ENCODE assay signal across 26 cellular contexts in genomic region chr15:34664418-34664817, GRCh38.
DNase-seq lines count a peak whose midpoint lies in the region; ATAC-seq, FAIRE-seq and TF ChIP-seq lines count a peak whose summit lies in the region.
"Had no signal": no experiment of that assay in that cellular context is flagged by ENCODE, and none has a peak within 500 bp of the region (broad histone marks: within the 10 kb centered on the region; RNA-seq: fewer than 3 reads in every experiment).

No MANE protein-coding gene starts in this region.

- H3K4me3 ChIP-seq in HEK293 (ENCODE audit: low read depth, low read length) (no peak overlapping the region), K562 (peak overlapping the region; percentile 22), osteoblast (ENCODE audit: insufficient read depth, low read length) (no peak overlapping the region)
- H3K4me3 ChIP-seq: BLaER1, GM12878 had no signal

- H3K36me3 Mint-ChIP-seq in progenitor cell of endocrine pancreas (ENCODE audit: insufficient read depth): no peaks in the 10 kb centered on the region
- H3K36me3 Mint-ChIP-seq: CD14-positive monocyte; CD4-positive, alpha-beta memory T cell; CD4-positive, CD25-positive, alpha-beta regulatory T cell; CD8-positive, alpha-beta memory T cell had no signal

- H3K4me3 Mint-ChIP-seq in progenitor cell of endocrine pancreas (ENCODE audit: low read depth): no peak overlapping the region
- H3K4me3 Mint-ChIP-seq: CD14-positive monocyte; CD4-positive, alpha-beta memory T cell; CD4-positive, CD25-positive, alpha-beta regulatory T cell; CD8-positive, alpha-beta memory T cell had no signal

- H3K9me3 Mint-ChIP-seq in progenitor cell of endocrine pancreas (ENCODE audit: low read depth): no peaks in the 10 kb centered on the region
- H3K9me3 Mint-ChIP-seq: CD4-positive, alpha-beta memory T cell; CD8-positive, alpha-beta memory T cell had no signal

- H4K20me1 ChIP-seq in K562 (replicated peaks; ENCODE audit: control insufficient read depth, insufficient read depth, low read length): no peaks in the 10 kb centered on the region
- H4K20me1 ChIP-seq in osteoblast (ENCODE audit: insufficient read depth, low read length): no peaks in the 10 kb centered on the region
- H4K20me1 ChIP-seq: BLaER1 had no signal

- BruUV-seq in K562 (replicated peaks; lab: Mats Ljungman, UMichigan): no TSS peak

- DNase-seq in K562 (ENCODE audit: extremely low read depth in 1 of 4, low spot score in 3 of 4) (no peak), osteoblast (ENCODE audit: insufficient read length, low spot score, missing footprints) (peak; percentile 8), progenitor cell of endocrine pancreas (ENCODE audit: low spot score, unreplicated experiment) (no peak)
- DNase-seq in activated CD4-positive, alpha-beta T cell treated with anti-CD3 and anti-CD28 coated beads for 4 hours: no peak
- DNase-seq: 8988T; ACHN; BE2C; C1 segment of cervical spinal cord; CD4-positive, alpha-beta memory T cell; CD4-positive, CD25-positive, alpha-beta regulatory T cell; CD8-positive, alpha-beta memory T cell; COR-L47; DMS 273 treated with DMSO at 0.1 percent for 48 hours; DMS153; DMS53; DMS79; DND-41; EL; GDM1 had no signal

- H3K9me3 ChIP-seq in HEK293 (ENCODE audit: control insufficient read depth, insufficient read depth, low read depth, low read length) (no peaks in the 10 kb centered on the region), K562 (replicated peaks; ENCODE audit: control insufficient read depth, insufficient read depth, low read depth, low read length) (no peaks in the 10 kb centered on the region), osteoblast (ENCODE audit: low read depth, low read length) (no peaks in the 10 kb centered on the region)
- H3K9me3 ChIP-seq: BE2C, BLaER1 had no signal

- H2AFZ ChIP-seq in K562 (ENCODE audit: low read depth, low read length): peak overlapping the region; percentile 32
- no peak overlapping the region for H2AFZ ChIP-seq in osteoblast (ENCODE audit: low read length)

- in situ Hi-C loops in K562 (cut with MboI): no loop called here

- H3K79me2 ChIP-seq in K562 (ENCODE audit: control insufficient read depth, insufficient read depth, low read length) (peaks cover 91% of the 10 kb centered on the region), osteoblast (ENCODE audit: insufficient read depth, low read length) (no peaks in the 10 kb centered on the region)

- intact Hi-C loops in K562 (cut with micrococcal nuclease): no loop called here

- no peak for TF ChIP-seq POLR2A in K562 (conservative IDR thresholded peaks at IDR 0.05)

- POLR2A ChIA-PET in HEK293 (lab: Yijun Ruan, JAX) (no interaction called here), K562 (lab: Yijun Ruan, JAX) (interaction anchor here (1.2 to 3.1 kb wide), 3 partner anchors 9 to 12 kb away, joined by 4 to 10 read pairs (median 4); no protein-coding TSS in a partner anchor)

- no peak for FAIRE-seq in K562 (lab: Jason Lieb, UNC)
- FAIRE-seq: A204.1, GM12878, GM12892, GM18507 had no signal

- no peak for ATAC-seq in K562
- ATAC-seq: GM12878 had no signal

- H3K27me3 Mint-ChIP-seq in progenitor cell of endocrine pancreas: peaks cover 31% of the 10 kb centered on the region

- H3K4me2 ChIP-seq in K562 (ENCODE audit: insufficient read depth, low read length) (peak overlapping the region; percentile 52), osteoblast (ENCODE audit: insufficient read depth, low read length) (no peak overlapping the region)

- H3K36me3 ChIP-seq in HEK293 (ENCODE audit: control insufficient read depth in 2 of 2, insufficient read depth in 1 of 2, low read length in 2 of 2) (no peaks in the 10 kb centered on the region), K562 (ENCODE audit: control insufficient read depth, insufficient read depth, low read length) (peaks cover 45% of the 10 kb centered on the region), osteoblast (ENCODE audit: insufficient read depth, low read length) (no peaks in the 10 kb centered on the region)
- H3K36me3 ChIP-seq: BE2C, BLaER1 had no signal

- TF ChIP-seq EP300 in K562 (IDR thresholded peaks at IDR 0.05; ENCODE audit: low read length): no peak

- H3K27ac ChIP-seq in HEK293 (ENCODE audit: extremely low read depth, low read depth, low read length) (no peak overlapping the region), K562 (ENCODE audit: extremely low read depth, low read depth, low read length) (peak overlapping the region; percentile 41; the same call in 2 of the 3 replicates), osteoblast (ENCODE audit: low read depth, low read length) (no peak overlapping the region)
- H3K27ac ChIP-seq: BLaER1 had no signal

- TF ChIP-seq RAD21 in K562 (CRISPR knock-in tag; conservative IDR thresholded peaks at IDR 0.05 in 1 of 2, IDR thresholded peaks at IDR 0.05 in 1 of 2): no peak

- H3K27ac Mint-ChIP-seq in progenitor cell of endocrine pancreas: no peak overlapping the region
- H3K27ac Mint-ChIP-seq: CD14-positive monocyte; CD4-positive, alpha-beta memory T cell; CD4-positive, CD25-positive, alpha-beta regulatory T cell; CD8-positive, alpha-beta memory T cell had no signal

- no peaks in the 10 kb centered on the region for H3K4me1 Mint-ChIP-seq in progenitor cell of endocrine pancreas (ENCODE audit: low read depth)
- H3K4me1 Mint-ChIP-seq: CD14-positive monocyte; CD4-positive, alpha-beta memory T cell; CD4-positive, CD25-positive, alpha-beta regulatory T cell; CD8-positive, alpha-beta memory T cell had no signal

- H3K9me1 ChIP-seq in K562 (ENCODE audit: control insufficient read depth, insufficient read depth, low read length): no peaks in the 10 kb centered on the region

- 19% methylated on average over 1 of the region's 1 CpG for WGBS in K562 (ENCODE audit: insufficient coverage, low coverage, missing lambda C conversion rate)

- H3K4me1 ChIP-seq in HEK293 (ENCODE audit: control insufficient read depth, insufficient read depth, low read length) (no peaks in the 10 kb centered on the region), K562 (replicated peaks in 1 of 2; ENCODE audit: control insufficient read depth in 2 of 2, insufficient read depth in 2 of 2, low read length in 2 of 2) (peaks cover 7 to 37% of the 10 kb centered on the region in 2 experiments), osteoblast (ENCODE audit: insufficient read depth, low read length) (no peaks in the 10 kb centered on the region)
- H3K4me1 ChIP-seq: BE2C had no signal

- CTCF ChIA-PET in HEK293 (lab: Yijun Ruan, JAX): no interaction called here
- CTCF ChIA-PET in K562 (lab: Yijun Ruan, JAX; ENCODE audit: low intra/inter-chr PET ratio): no interaction called here

- peak overlapping the region in 1 of 2 experiments; percentile 59; a peak in 2 of 4 replicates for H3K9ac ChIP-seq in K562 (ENCODE audit: insufficient read depth in 1 of 2, low read depth in 2 of 2, low read length in 2 of 2)
- H3K9ac ChIP-seq: BLaER1 had no signal

- TF ChIP-seq CTCF in HEK293 (tag by site-specific recombination; IDR thresholded peaks at IDR 0.05): no peak
- no peak for TF ChIP-seq CTCF in K562 (IDR thresholded peaks at IDR 0.05 in 2 of 3, conservative IDR thresholded peaks at IDR 0.05 in 1 of 3; ENCODE audit: insufficient read depth in 2 of 3, low read depth in 1 of 3, low read length in 3 of 3)
- no peak for TF ChIP-seq CTCF in osteoblast (IDR thresholded peaks at IDR 0.05; ENCODE audit: extremely low read depth, low read depth, low read length)
- no peak for TF ChIP-seq CTCF in progenitor cell of endocrine pancreas (IDR thresholded peaks at IDR 0.05; ENCODE audit: unreplicated experiment)

- H3K27me3 ChIP-seq in K562 (ENCODE audit: control insufficient read depth in 2 of 2, insufficient read depth in 2 of 2, low read length in 2 of 2): no peaks in the 10 kb centered on the region
- peaks cover 5% of the 10 kb centered on the region for H3K27me3 ChIP-seq in osteoblast (ENCODE audit: insufficient read depth, low read length)
- H3K27me3 ChIP-seq: BLaER1 had no signal

TF ChIP-seq in HEK293, 187 proteins besides CTCF, POLR2A, EP300 and RAD21 (continues in another document):
- no peak for TF ChIP-seq EGR2 (tag by site-specific recombination; IDR thresholded peaks at IDR 0.05; ENCODE audit: low read depth)
- TF ChIP-seq INSM2 (tag by site-specific recombination; IDR thresholded peaks at IDR 0.05): no peak

TF ChIP-seq in K562, 482 proteins besides CTCF, POLR2A, EP300 and RAD21:
- TF ChIP-seq ZBTB11 (CRISPR knock-in tag; IDR thresholded peaks at IDR 0.05) (0 out of 6 replicates have a peak, but pooled peaks of 1 of the 3 experiments have one; percentile 7), POLR2AphosphoS2 (IDR thresholded peaks at IDR 0.05; ENCODE audit: low read length) (no peak), POLR2H (tag; IDR thresholded peaks at IDR 0.05; ENCODE audit: low read depth) (peak; percentile 20; the same call in 1 of the 2 replicates)
